Comparison of ENCODE assay signal across 21 cellular contexts in the genomic region with DNA sequence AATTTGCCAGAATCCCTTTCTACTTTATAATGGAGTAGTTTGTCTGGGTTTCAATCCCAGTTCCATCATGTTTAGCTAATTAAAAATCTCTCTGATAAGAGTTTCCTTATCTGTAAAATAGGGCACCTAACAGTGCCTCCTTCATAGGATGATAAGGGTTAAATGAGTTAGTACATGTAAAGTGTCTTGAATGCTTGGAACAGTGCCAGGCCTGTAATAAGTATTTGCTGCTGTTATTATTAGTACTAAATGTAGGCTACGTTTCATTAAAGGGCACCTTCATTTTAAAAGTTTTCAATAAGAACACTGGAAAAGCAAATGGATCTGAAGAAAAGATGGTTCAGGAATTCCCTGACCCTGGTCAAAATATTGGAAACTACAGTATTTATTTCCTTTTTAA. TPM values are rescaled to one million over a fixed set of nuclear protein-coding genes. Genes with fewer than 3 reads are reported as not detected.
A peak's percentile ranks its signal among the peaks of the same experiment; 100 is the strongest.
DNase-seq lines count a peak whose midpoint lies in the region; ATAC-seq, FAIRE-seq and TF ChIP-seq lines count a peak whose summit lies in the region.
"Had no signal": no experiment of that assay in that cellular context is flagged by ENCODE, and none has a peak within 500 bp of the region (broad histone marks: within the 10 kb centered on the region; RNA-seq: fewer than 3 reads in every experiment).

No MANE protein-coding gene starts in this region.

- ATAC-seq in K562 (no peak), GM19463 (IDR thresholded peaks at IDR 0.05; ENCODE audit: unreplicated experiment) (no peak)
- ATAC-seq in activated CD4-positive, alpha-beta T cell treated with anti-CD3 and anti-CD28 coated beads for 36 hours, result no peak
- ATAC-seq: GM23338, Panc1, SK-N-SH treated with all-trans-retinoic acid at 6 μM for 48 hours had no signal

- no peak overlapping the region for H3K9ac ChIP-seq in K562 (ENCODE audit: insufficient read depth in 1 of 2, low read depth in 2 of 2, low read length in 2 of 2)

- no peak for FAIRE-seq in K562 (lab: Jason Lieb, UNC)
- FAIRE-seq: GM12891 had no signal

- H3K9me3 ChIP-seq in K562 (replicated peaks; ENCODE audit: control insufficient read depth, insufficient read depth, low read depth, low read length), result no peaks in the 10 kb centered on the region
- H3K9me3 ChIP-seq: HAP-1 had no signal

- H3K4me2 ChIP-seq in K562 (ENCODE audit: insufficient read depth, low read length), result no peak overlapping the region
- H3K4me2 ChIP-seq: GM23338 had no signal

- TF ChIP-seq RAD21 in K562 (CRISPR knock-in tag; conservative IDR thresholded peaks at IDR 0.05 in 1 of 2, IDR thresholded peaks at IDR 0.05 in 1 of 2), result no peak

- no peaks in the 10 kb centered on the region for H4K20me1 ChIP-seq in K562 (replicated peaks; ENCODE audit: control insufficient read depth, insufficient read depth, low read length)

- intact Hi-C loops in K562 (cut with micrococcal nuclease), result no loop called here
- intact Hi-C loops in activated CD4-positive, alpha-beta T cell treated with anti-CD3 and anti-CD28 coated beads for 36 hours (cut with DNase I, micrococcal nuclease), result no loop called here

- H3K4me1 ChIP-seq in K562 (replicated peaks in 1 of 2; ENCODE audit: control insufficient read depth in 2 of 2, insufficient read depth in 2 of 2, low read length in 2 of 2), result no peaks in the 10 kb centered on the region
- H3K4me1 ChIP-seq: HAP-1 had no signal

- DNase-seq in NCI-H82 (lab: John Stamatoyannopoulos, UW), result peak; percentile 11
- DNase-seq in NCI-H82 treated with DMSO at 0.1 percent for 48 hours (lab: John Stamatoyannopoulos, UW; ENCODE audit: unreplicated experiment), result no peak
- DNase-seq in NCI-H1105 (lab: John Stamatoyannopoulos, UW), result peak; percentile 9
- no peak for DNase-seq in K562 (ENCODE audit: extremely low read depth in 1 of 4, low spot score in 3 of 4)
- peak; percentile 30 for DNase-seq in fibroblast of pulmonary artery (ENCODE audit: low read depth)
- DNase-seq in activated CD4-positive, alpha-beta T cell treated with anti-CD3 and anti-CD28 coated beads for 36 hours, result no peak
- DNase-seq: CD4-positive, CD25-positive, alpha-beta regulatory T cell; KBM-7; NCI-H1092; NCI-H146; NCI-H2029; NCI-H2171; NK-92 treated with Interleukin-12 subunit alpha and Interleukin-12 subunit beta, amount 100 ng/mL, for 24 hours had no signal

- in situ Hi-C loops in K562 (cut with MboI), result no loop called here

- peaks cover 5 to 7% of the 10 kb centered on the region in 2 experiments; a peak in 3 of 5 replicates for H3K27me3 ChIP-seq in K562 (ENCODE audit: control insufficient read depth in 2 of 2, insufficient read depth in 2 of 2, low read length in 2 of 2)

- no peak overlapping the region for H3K4me3 Mint-ChIP-seq in activated CD4-positive, alpha-beta T cell treated with anti-CD3 and anti-CD28 coated beads for 36 hours
- H3K4me3 Mint-ChIP-seq: CD4-positive, CD25-positive, alpha-beta regulatory T cell; GM23338 had no signal

- TF ChIP-seq CTCF in K562 (IDR thresholded peaks at IDR 0.05 in 2 of 3, conservative IDR thresholded peaks at IDR 0.05 in 1 of 3; ENCODE audit: insufficient read depth in 2 of 3, low read depth in 1 of 3, low read length in 3 of 3) (no peak), fibroblast of pulmonary artery (IDR thresholded peaks at IDR 0.05; ENCODE audit: low read length, missing control alignments) (no peak)

- no peaks in the 10 kb centered on the region for H3K36me3 ChIP-seq in K562 (ENCODE audit: control insufficient read depth, insufficient read depth, low read length)
- H3K36me3 ChIP-seq: HAP-1 had no signal

- WGBS in K562 (ENCODE audit: insufficient coverage, low coverage, missing lambda C conversion rate), result 0% methylated on average over 1 of the region's 1 CpG

- no peak overlapping the region for H3K27ac Mint-ChIP-seq in activated CD4-positive, alpha-beta T cell treated with anti-CD3 and anti-CD28 coated beads for 36 hours
- H3K27ac Mint-ChIP-seq: CD4-positive, CD25-positive, alpha-beta regulatory T cell; GM23338 had no signal

- CTCF ChIA-PET in K562 (lab: Yijun Ruan, JAX; ENCODE audit: low intra/inter-chr PET ratio), result no interaction called here
- CTCF ChIA-PET in activated CD4-positive, alpha-beta T cell treated with anti-CD3 and anti-CD28 coated beads for 36 hours (lab: Charles Lee), result interaction anchor here (1.1 kb wide), 1 partner anchor 11 kb away, joined by 3 read pairs; no protein-coding TSS in a partner anchor

- POLR2A ChIA-PET in K562 (lab: Yijun Ruan, JAX), result no interaction called here
- POLR2A ChIA-PET in activated CD4-positive, alpha-beta T cell treated with anti-CD3 and anti-CD28 coated beads for 36 hours (lab: Charles Lee), result no interaction called here

- no TSS peak for BruUV-seq in K562 (replicated peaks; lab: Mats Ljungman, UMichigan)

- H3K9me3 Mint-ChIP-seq in activated CD4-positive, alpha-beta T cell treated with anti-CD3 and anti-CD28 coated beads for 36 hours (ENCODE audit: low read depth), result no peaks in the 10 kb centered on the region
- H3K9me3 Mint-ChIP-seq: GM23338 had no signal

- no peak for TF ChIP-seq POLR2A in K562 (conservative IDR thresholded peaks at IDR 0.05)

- no peak overlapping the region for H3K4me3 ChIP-seq in K562
- no peak overlapping the region for H3K4me3 ChIP-seq in fibroblast of pulmonary artery (replicated peaks; ENCODE audit: low read depth, low read length)
- H3K4me3 ChIP-seq: GM23338, HAP-1 had no signal

- H2AFZ ChIP-seq in K562 (ENCODE audit: low read depth, low read length), result no peak overlapping the region
- H2AFZ ChIP-seq: GM23338 had no signal

- no peak overlapping the region for H3K27ac ChIP-seq in K562 (ENCODE audit: extremely low read depth, low read depth, low read length)

- H3K36me3 Mint-ChIP-seq in activated CD4-positive, alpha-beta T cell treated with anti-CD3 and anti-CD28 coated beads for 36 hours (ENCODE audit: low read depth), result no peaks in the 10 kb centered on the region
- H3K36me3 Mint-ChIP-seq: CD4-positive, CD25-positive, alpha-beta regulatory T cell had no signal

- no peaks in the 10 kb centered on the region for H3K9me1 ChIP-seq in K562 (ENCODE audit: control insufficient read depth, insufficient read depth, low read length)

- H3K79me2 ChIP-seq in K562 (ENCODE audit: control insufficient read depth, insufficient read depth, low read length), result no peaks in the 10 kb centered on the region

- no peak for TF ChIP-seq EP300 in K562 (IDR thresholded peaks at IDR 0.05; ENCODE audit: low read length)

- H3K4me1 Mint-ChIP-seq in activated CD4-positive, alpha-beta T cell treated with anti-CD3 and anti-CD28 coated beads for 36 hours, result no peaks in the 10 kb centered on the region
- H3K4me1 Mint-ChIP-seq: CD4-positive, CD25-positive, alpha-beta regulatory T cell had no signal

- peaks cover 17% of the 10 kb centered on the region for H3K27me3 Mint-ChIP-seq in activated CD4-positive, alpha-beta T cell treated with anti-CD3 and anti-CD28 coated beads for 36 hours

TF ChIP-seq in K562, 482 proteins besides CTCF, POLR2A, EP300 and RAD21:
- TF ChIP-seq, protein P1, sequence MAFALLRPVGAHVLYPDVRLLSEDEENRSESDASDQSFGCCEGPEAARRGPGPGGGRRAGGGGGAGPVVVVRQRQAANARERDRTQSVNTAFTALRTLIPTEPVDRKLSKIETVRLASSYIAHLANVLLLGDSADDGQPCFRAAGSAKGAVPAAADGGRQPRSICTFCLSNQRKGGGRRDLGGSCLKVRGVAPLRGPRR (CRISPR knock-in tag; IDR thresholded peaks at IDR 0.05), result no peak
- TF ChIP-seq FOXA3 (CRISPR knock-in tag; conservative IDR thresholded peaks at IDR 0.05 in 1 of 2, IDR thresholded peaks at IDR 0.05 in 1 of 2) (no peak), BRF1 (IDR thresholded peaks at IDR 0.05; ENCODE audit: borderline replicate concordance, extremely low read depth, insufficient read length) (no peak), NFIC (IDR thresholded peaks at IDR 0.05) (peak; percentile 50), SETDB1 (IDR thresholded peaks at IDR 0.05; ENCODE audit: low read length) (no peak), SP2 (IDR thresholded peaks at IDR 0.05; ENCODE audit: extremely low read depth, low read depth, low read length, poor library complexity, severe bottlenecking) (no peak)
TF ChIP-seq in K562: peak in this region for 1.

RNA-seq across cellular contexts. Expression of a gene that starts 11.8 kb away (rescaled TPM):
- not detected in 2 replicates for total RNA-seq in K562 (2011; cell fraction: chromatin; rRNA removed; ENCODE audit: low replicate concordance)
- not detected in 2 replicates for total RNA-seq in K562 (2011; cell fraction: nucleolus; rRNA removed)
- not detected in 2 replicates for total RNA-seq in K562 (2011; cell fraction: nucleoplasm; rRNA removed)
- total RNA-seq in K562 (2014; rRNA removed) (not detected in 2 replicates), K562 (2014; rRNA removed; fragmentation: Illumina TruSeq; extraction: Trizol) (not detected in 2 replicates), K562 (2015; rRNA removed; fragmentation: Illumina TruSeq; extraction: Trizol) (not detected in 2 replicates), K562 (2021) (0.18 TPM in 1 of 2 replicates, not detected in the other)
- polyA plus RNA-seq in K562 (2011; rRNA removed) (not detected in 2 replicates), K562 (2014; fragmentation: Illumina TruSeq; extraction: Trizol) (not detected in 2 replicates), K562 (2014; fragmentation: Nextera tagmentation; extraction: Ambion mirVana) (not detected), K562 (2014; rRNA removed) (not detected in 2 replicates)
- polyA plus RNA-seq in K562 (2011; cell fraction: cytosol; rRNA removed), result not detected in 2 replicates
- not detected in 2 replicates for polyA plus RNA-seq in K562 (2011; cell fraction: nucleus; rRNA removed)
- polyA plus RNA-seq in K562 (2012), result not detected in 2 replicates
- polyA minus RNA-seq in K562 (2011; rRNA and poly(A)+ RNA removed), result not detected in 2 replicates
- polyA minus RNA-seq in K562 (2011; cell fraction: cytosol; rRNA and poly(A)+ RNA removed), result not detected in 2 replicates
- polyA minus RNA-seq in K562 (2011; cell fraction: nucleus; rRNA and poly(A)+ RNA removed), result not detected in 2 replicates
- not detected for total RNA-seq in activated CD4-positive, alpha-beta T cell treated with anti-CD3 and anti-CD28 coated beads for 36 hours
- total RNA-seq: CD4-positive, CD25-positive, alpha-beta regulatory T cell; G401; GM23338 had no signal
- polyA plus RNA-seq: BJ; CD4-positive, CD25-positive, alpha-beta regulatory T cell; GM23338 had no signal

Comparison
In these comparisons a context has a peak if more than half of its experiments do, and no peak if none do; other contexts are left out.
1. DNase-seq: peak in NCI-H82 (single experiment), NCI-H1105 (single experiment) and fibroblast of pulmonary artery (single experiment); none in NCI-H82 treated with DMSO at 0.1 percent for 48 hours (single experiment), K562 (0 of 4) and activated CD4-positive, alpha-beta T cell treated with anti-CD3 and anti-CD28 coated beads for 36 hours (single experiment).